In the genomic region with DNA sequence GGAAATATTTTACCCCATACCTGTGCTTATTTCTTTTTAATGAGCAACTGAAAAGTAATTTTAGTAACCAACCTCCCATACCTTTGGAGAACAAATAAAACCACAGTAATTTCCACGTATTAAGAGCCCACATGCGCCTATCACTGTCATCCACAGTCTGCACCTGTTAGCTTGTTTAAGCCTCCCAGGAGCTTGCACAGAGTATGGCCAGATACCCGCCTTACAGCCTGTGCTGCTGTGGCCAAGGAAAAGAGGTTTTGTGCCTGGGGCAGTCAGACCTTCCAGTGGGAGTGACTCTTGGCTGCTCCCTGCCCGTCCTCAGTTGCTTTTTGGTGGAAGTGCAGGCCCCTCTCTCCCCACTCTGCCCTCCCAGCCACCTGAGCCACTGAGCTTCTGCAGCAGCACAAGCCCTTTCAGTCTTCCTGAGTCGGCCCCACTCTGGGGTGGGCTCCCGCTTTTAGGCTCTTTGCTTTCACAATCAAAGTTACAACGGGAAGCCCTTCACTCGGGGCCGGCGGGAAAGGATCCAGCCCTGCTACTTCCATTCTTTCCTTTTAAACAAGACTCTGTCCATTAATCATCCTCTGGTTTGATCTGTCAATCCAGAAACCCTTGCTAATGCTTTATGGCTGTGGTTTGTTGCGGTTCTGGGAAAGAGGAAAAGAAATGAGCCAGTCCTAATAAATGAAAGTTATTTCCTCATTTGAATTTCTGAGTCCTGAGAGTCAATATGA, we compare ENCODE assay signal across 29 cellular contexts.
DNase-seq lines count a peak whose midpoint lies in the region; ATAC-seq and TF ChIP-seq lines count a peak whose summit lies in the region.
"Had no signal": no experiment of that assay in that cellular context is flagged by ENCODE, and none has a peak within 500 bp of the region (broad histone marks: within the 10 kb centered on the region; RNA-seq: fewer than 3 reads in every experiment).

No MANE protein-coding gene starts in this region.

- H3K9me3 Mint-ChIP-seq in type B pancreatic cell, result peaks cover 3% of the 10 kb centered on the region
- H3K9me3 Mint-ChIP-seq: natural killer cell treated with Interleukin-12 subunit alpha and Interleukin-12 subunit beta and Interleukin-15 and Interleukin-18, amount 100 ng/mL, for 72 hours had no signal

- H3K4me3 ChIP-seq in mesenchymal stem cell (ENCODE audit: insufficient read depth in 1 of 2, low read depth in 1 of 2, low read length in 2 of 2), result no peak overlapping the region
- H3K4me3 ChIP-seq: ovary, right atrium auricular region, SK-N-MC, upper lobe of right lung had no signal

- H3K4me1 ChIP-seq in mesenchymal stem cell (ENCODE audit: control insufficient read depth, insufficient read depth, low read depth, low read length), result peaks cover 4% of the 10 kb centered on the region
- H3K4me1 ChIP-seq: BE2C, right atrium auricular region, upper lobe of right lung had no signal

- H3K27me3 Mint-ChIP-seq in type B pancreatic cell, result no peaks in the 10 kb centered on the region
- H3K27me3 Mint-ChIP-seq: activated CD4-positive, alpha-beta T cell treated with anti-CD3 and anti-CD28 coated beads for 36 hours; activated naive CD8-positive, alpha-beta T cell treated with anti-CD3 and anti-CD28 coated beads, Interleukin-2, amount 10 ng/mL, durations not matched to agents 7 days and 5 days; CD8-positive, alpha-beta memory T cell; natural killer cell treated with Interleukin-12 subunit alpha and Interleukin-12 subunit beta and Interleukin-15 and Interleukin-18, amount 100 ng/mL, for 72 hours; stimulated activated memory B cell treated with anti-CD40 and anti-IgM and Interleukin-4, amounts not matched to agents 10 μg/mL and 1 μg/mL and 100 μg/mL, for 72 hours had no signal

- H2BK120ac ChIP-seq in mesenchymal stem cell (ENCODE audit: low read depth, low read length), result no peak overlapping the region

- H3K4ac ChIP-seq in mesenchymal stem cell (ENCODE audit: low read depth in 1 of 2, low read length in 2 of 2), result no peak overlapping the region

- no peak overlapping the region for H3K9ac ChIP-seq in mesenchymal stem cell (ENCODE audit: low read length)
- H3K9ac ChIP-seq: KMS-11 had no signal

- H4K91ac ChIP-seq in mesenchymal stem cell (ENCODE audit: low read length), result peak overlapping the region; percentile 18

- H3K27me3 ChIP-seq in mesenchymal stem cell (ENCODE audit: control insufficient read depth in 1 of 2, insufficient read depth in 1 of 2, low read length in 2 of 2), result no peaks in the 10 kb centered on the region
- H3K27me3 ChIP-seq: BE2C, ovary, right atrium auricular region, upper lobe of right lung had no signal

- H3K18ac ChIP-seq in mesenchymal stem cell (ENCODE audit: low read depth in 1 of 2, low read length in 2 of 2), result no peak overlapping the region

- no peak for TF ChIP-seq CTCF in type B pancreatic cell (conservative IDR thresholded peaks at IDR 0.05)

- peak overlapping the region; percentile 17 for H3K4me3 Mint-ChIP-seq in type B pancreatic cell
- H3K4me3 Mint-ChIP-seq: activated CD4-positive, alpha-beta T cell treated with anti-CD3 and anti-CD28 coated beads for 36 hours; activated naive CD8-positive, alpha-beta T cell treated with anti-CD3 and anti-CD28 coated beads, Interleukin-2, amount 10 ng/mL, durations not matched to agents 7 days and 5 days; CD8-positive, alpha-beta memory T cell; natural killer cell treated with Interleukin-12 subunit alpha and Interleukin-12 subunit beta and Interleukin-15 and Interleukin-18, amount 100 ng/mL, for 72 hours; stimulated activated memory B cell treated with anti-CD40 and anti-IgM and Interleukin-4, amounts not matched to agents 10 μg/mL and 1 μg/mL and 100 μg/mL, for 72 hours; T-helper 1 cell treated with Interleukin-12 subunit alpha and Interleukin-12 subunit beta and Interleukin-4 antibody, amounts not matched to agents 30 μg/mL and 1 μg/mL, for 36 hours had no signal

- no peak overlapping the region for H2BK5ac ChIP-seq in mesenchymal stem cell (ENCODE audit: low read depth, low read length, poor library complexity, severe bottlenecking)

- H3K14ac ChIP-seq in mesenchymal stem cell (ENCODE audit: low read length in 2 of 2), result no peak overlapping the region

- peaks cover 24% of the 10 kb centered on the region for H3K9me3 ChIP-seq in mesenchymal stem cell (ENCODE audit: control insufficient read depth, low read length)
- H3K9me3 ChIP-seq: BE2C, ovary had no signal

- H3K4me1 Mint-ChIP-seq in type B pancreatic cell (ENCODE audit: unreplicated experiment), result peaks cover 13% of the 10 kb centered on the region

- H2AK5ac ChIP-seq in mesenchymal stem cell (ENCODE audit: low read length, severe bottlenecking), result no peak overlapping the region

- no peak overlapping the region for H3K23ac ChIP-seq in mesenchymal stem cell (ENCODE audit: low read length in 2 of 2)

- H4K8ac ChIP-seq in mesenchymal stem cell (ENCODE audit: low read length), result no peak overlapping the region

- peak; percentile 66 for DNase-seq in cardiac septum (ENCODE audit: low spot score)
- DNase-seq in left cardiac atrium, result no peak
- peak; percentile 67 for DNase-seq in astrocyte of the hippocampus (ENCODE audit: low read depth, low spot score)
- DNase-seq in mesenchymal stem cell, result no peak
- no peak for DNase-seq in type B pancreatic cell (ENCODE audit: extremely low spot score, unreplicated experiment)
- DNase-seq: activated CD4-positive, alpha-beta T cell treated with anti-CD3 and anti-CD28 coated beads for 36 hours; activated gamma-delta T cell; activated naive CD8-positive, alpha-beta T cell treated with anti-CD3 and anti-CD28 coated beads, Interleukin-2, amount 10 ng/mL, durations not matched to agents 7 days and 5 days; activated T-cell treated with anti-CD3 and anti-CD28 coated beads for 4 hours; BE2C; CD8-positive, alpha-beta memory T cell; cerebellar nuclear complex; DMS 273 treated with DMSO at 0.1 percent for 48 hours; hypothalamus; left ventricle myocardium superior; NCI-H1436 treated with DMSO at 0.1 percent for 48 hours; NCI-H748 treated with DMSO at 0.1 percent for 48 hours; ovary; stimulated activated CD4-positive, alpha-beta T cell treated with anti-CD3 and anti-CD28 coated beads, Interleukin-4, amount 100 ng/mL, for 4 hours; upper lobe of right lung had no signal

- intact Hi-C loops in cardiac septum (cut with DNase I) (no loop called here), left cardiac atrium (cut with DNase I) (no loop called here)

- no peak overlapping the region for H2AFZ ChIP-seq in mesenchymal stem cell (ENCODE audit: low read depth, low read length)

- H3K27ac Mint-ChIP-seq in type B pancreatic cell, result peak overlapping the region; percentile 39
- H3K27ac Mint-ChIP-seq: activated CD4-positive, alpha-beta T cell treated with anti-CD3 and anti-CD28 coated beads for 36 hours; activated naive CD8-positive, alpha-beta T cell treated with anti-CD3 and anti-CD28 coated beads, Interleukin-2, amount 10 ng/mL, durations not matched to agents 7 days and 5 days; natural killer cell treated with Interleukin-12 subunit alpha and Interleukin-12 subunit beta and Interleukin-15 and Interleukin-18, amount 100 ng/mL, for 72 hours; stimulated activated memory B cell treated with anti-CD40 and anti-IgM and Interleukin-4, amounts not matched to agents 10 μg/mL and 1 μg/mL and 100 μg/mL, for 72 hours; T-helper 1 cell treated with Interleukin-12 subunit alpha and Interleukin-12 subunit beta and Interleukin-4 antibody, amounts not matched to agents 30 μg/mL and 1 μg/mL, for 36 hours had no signal

- H3K27ac ChIP-seq in mesenchymal stem cell (ENCODE audit: low read length, poor library complexity, severe bottlenecking), result no peak overlapping the region
- H3K27ac ChIP-seq: KMS-11, ovary, right atrium auricular region, SK-N-MC, upper lobe of right lung had no signal

- H3K36me3 Mint-ChIP-seq in type B pancreatic cell, result peaks cover 5% of the 10 kb centered on the region

- H3K79me1 ChIP-seq in mesenchymal stem cell (replicated peaks; ENCODE audit: low read length, poor library complexity, severe bottlenecking), result peaks cover 27% of the 10 kb centered on the region

- H2BK12ac ChIP-seq in mesenchymal stem cell (ENCODE audit: low read length in 2 of 2), result no peak overlapping the region

- H3K4me2 ChIP-seq in mesenchymal stem cell (ENCODE audit: low read length, poor library complexity, severe bottlenecking), result no peak overlapping the region
- H3K4me2 ChIP-seq: KMS-11 had no signal

- peaks cover 7 to 25% of the 10 kb centered on the region in 2 experiments for H3K36me3 ChIP-seq in mesenchymal stem cell (ENCODE audit: control insufficient read depth in 1 of 2, insufficient read depth in 2 of 2, low read depth in 1 of 2, low read length in 2 of 2)
- H3K36me3 ChIP-seq: BE2C, ovary, upper lobe of right lung had no signal

- 81% methylated on average over 9 of the region's 11 CpGs for WGBS in mesenchymal stem cell

- ATAC-seq in left cardiac atrium (no peak), GM21515 (IDR thresholded peaks at IDR 0.05; ENCODE audit: unreplicated experiment) (no peak), GM21723 (IDR thresholded peaks at IDR 0.05; ENCODE audit: unreplicated experiment) (no peak), HG03520 (IDR thresholded peaks at IDR 0.05; ENCODE audit: unreplicated experiment) (no peak)
- ATAC-seq: activated CD4-positive, alpha-beta T cell treated with anti-CD3 and anti-CD28 coated beads for 36 hours; left ventricle myocardium superior; natural killer cell treated with Interleukin-12 subunit alpha and Interleukin-12 subunit beta and Interleukin-15 and Interleukin-18, amount 100 ng/mL, for 72 hours; stimulated activated memory B cell treated with anti-CD40 and anti-IgM and Interleukin-4, amounts not matched to agents 10 μg/mL and 1 μg/mL and 100 μg/mL, for 72 hours had no signal

- H2BK15ac ChIP-seq in mesenchymal stem cell (ENCODE audit: low read depth, poor library complexity, severe bottlenecking), result no peak overlapping the region

Comparison
In these comparisons a context has a peak if more than half of its experiments do, and no peak if none do; other contexts are left out.
1. DNase-seq: peak in cardiac septum (single experiment) and astrocyte of the hippocampus (single experiment); none in left cardiac atrium (single experiment), mesenchymal stem cell (single experiment) and type B pancreatic cell (single experiment).